ENCODE assay signal across 1 cellular context in the genomic region with DNA sequence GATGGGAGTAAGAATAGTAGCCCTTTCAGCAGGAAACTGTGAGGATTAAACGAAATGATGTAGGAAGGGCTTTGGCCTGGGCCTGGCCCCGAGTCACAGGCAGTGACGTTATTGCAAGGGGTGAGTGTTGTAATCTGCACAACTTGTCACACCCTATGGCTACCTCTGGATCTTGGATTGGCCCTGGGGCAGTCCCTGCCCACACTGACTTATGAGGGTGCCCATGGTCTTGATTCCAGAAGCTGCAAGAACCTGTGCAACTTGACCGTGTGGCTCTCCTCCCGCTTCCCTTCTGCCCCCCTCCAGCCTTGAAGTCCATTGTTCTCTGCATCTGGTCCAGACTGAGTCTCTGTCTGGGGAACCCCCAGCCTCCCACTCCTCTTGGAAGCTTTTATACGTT.
TF ChIP-seq lines count a peak whose summit lies in the region.

No MANE protein-coding gene starts in this region.

TF ChIP-seq in HepG2, 621 proteins besides CTCF, POLR2A, EP300 and RAD21:
- TF ChIP-seq GABPA (IDR thresholded peaks at IDR 0.05; ENCODE audit: low read depth, low read length): no peak
- no peak for TF ChIP-seq GABPA (CRISPR knock-in tag; IDR thresholded peaks at IDR 0.05; ENCODE audit: low read depth)
- TF ChIP-seq KAT8 (CRISPR knock-in tag; IDR thresholded peaks at IDR 0.05): no peak
- no peak for TF ChIP-seq ZFP82 (CRISPR knock-in tag; IDR thresholded peaks at IDR 0.05; ENCODE audit: borderline replicate concordance)
- TF ChIP-seq NCOA5 (CRISPR knock-in tag; IDR thresholded peaks at IDR 0.05): no peak
- TF ChIP-seq, protein P1, sequence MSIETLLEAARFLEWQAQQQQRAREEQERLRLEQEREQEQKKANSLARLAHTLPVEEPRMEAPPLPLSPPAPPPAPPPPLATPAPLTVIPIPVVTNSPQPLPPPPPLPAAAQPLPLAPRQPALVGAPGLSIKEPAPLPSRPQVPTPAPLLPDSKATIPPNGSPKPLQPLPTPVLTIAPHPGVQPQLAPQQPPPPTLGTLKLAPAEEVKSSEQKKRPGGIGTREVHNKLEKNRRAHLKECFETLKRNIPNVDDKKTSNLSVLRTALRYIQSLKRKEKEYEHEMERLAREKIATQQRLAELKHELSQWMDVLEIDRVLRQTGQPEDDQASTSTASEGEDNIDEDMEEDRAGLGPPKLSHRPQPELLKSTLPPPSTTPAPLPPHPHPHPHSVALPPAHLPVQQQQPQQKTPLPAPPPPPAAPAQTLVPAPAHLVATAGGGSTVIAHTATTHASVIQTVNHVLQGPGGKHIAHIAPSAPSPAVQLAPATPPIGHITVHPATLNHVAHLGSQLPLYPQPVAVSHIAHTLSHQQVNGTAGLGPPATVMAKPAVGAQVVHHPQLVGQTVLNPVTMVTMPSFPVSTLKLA (IDR thresholded peaks at IDR 0.05): no peak
- TF ChIP-seq MAFG (CRISPR knock-in tag; IDR thresholded peaks at IDR 0.05): no peak
- TF ChIP-seq, protein P2, sequence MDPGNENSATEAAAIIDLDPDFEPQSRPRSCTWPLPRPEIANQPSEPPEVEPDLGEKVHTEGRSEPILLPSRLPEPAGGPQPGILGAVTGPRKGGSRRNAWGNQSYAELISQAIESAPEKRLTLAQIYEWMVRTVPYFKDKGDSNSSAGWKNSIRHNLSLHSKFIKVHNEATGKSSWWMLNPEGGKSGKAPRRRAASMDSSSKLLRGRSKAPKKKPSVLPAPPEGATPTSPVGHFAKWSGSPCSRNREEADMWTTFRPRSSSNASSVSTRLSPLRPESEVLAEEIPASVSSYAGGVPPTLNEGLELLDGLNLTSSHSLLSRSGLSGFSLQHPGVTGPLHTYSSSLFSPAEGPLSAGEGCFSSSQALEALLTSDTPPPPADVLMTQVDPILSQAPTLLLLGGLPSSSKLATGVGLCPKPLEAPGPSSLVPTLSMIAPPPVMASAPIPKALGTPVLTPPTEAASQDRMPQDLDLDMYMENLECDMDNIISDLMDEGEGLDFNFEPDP (CRISPR knock-in tag; conservative IDR thresholded peaks at IDR 0.05): no peak
TF ChIP-seq in HepG2: peak in this region for 0.
